Comparison of ENCODE assay signal across 10 cellular contexts in the genomic region with DNA sequence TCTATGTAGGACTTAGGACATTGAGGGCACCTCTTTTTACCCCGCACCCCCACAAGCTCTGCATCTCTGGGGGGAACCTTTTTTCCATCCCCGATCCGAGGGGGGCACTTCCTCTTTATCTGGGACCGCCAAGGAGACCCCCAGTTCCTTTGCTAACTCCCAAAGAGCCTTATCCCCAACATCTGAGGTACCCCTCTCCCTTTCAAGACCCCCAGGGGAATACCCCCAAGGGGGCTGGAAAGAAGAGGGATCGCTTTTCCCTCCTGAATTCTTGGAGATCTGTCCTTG. TPM values are rescaled to one million over a fixed set of nuclear protein-coding genes. Genes with fewer than 3 reads are reported as not detected.
DNase-seq lines count a peak whose midpoint lies in the region; ATAC-seq and TF ChIP-seq lines count a peak whose summit lies in the region.
"Had no signal": no experiment of that assay in that cellular context is flagged by ENCODE, and none has a peak within 500 bp of the region (broad histone marks: within the 10 kb centered on the region; RNA-seq: fewer than 3 reads in every experiment).

No MANE protein-coding gene starts in this region.

- no peak for TF ChIP-seq CTCF in WTC11 (IDR thresholded peaks at IDR 0.05)
- no peak for TF ChIP-seq CTCF in transverse colon (IDR thresholded peaks at IDR 0.05)

- no peak overlapping the region for H3K27ac ChIP-seq in transverse colon

- DNase-seq in activated naive CD4-positive, alpha-beta T cell treated with anti-CD3 and anti-CD28 coated beads, Interleukin-2, amount 10 ng/mL, durations not matched to agents 7 days and 5 days: no peak
- no peak for DNase-seq in activated naive CD4-positive, alpha-beta T cell treated with Interleukin-2 at 50 U/mL for 16 hours
- no peak for DNase-seq in WTC11 (ENCODE audit: low spot score)
- no peak for DNase-seq in transverse colon
- DNase-seq in NCI-H345 (lab: John Stamatoyannopoulos, UW): no peak
- DNase-seq in stimulated activated CD8-positive, alpha-beta memory T cell treated with anti-CD3 and anti-CD28 coated beads, Interleukin-4, amount 100 ng/mL, for 48 hours: no peak
- no peak for DNase-seq in left ventricle myocardium superior
- DNase-seq: NCI-H524 had no signal

- WGBS in transverse colon (ENCODE audit: low coverage in 1 of 2), 2 donors: 30 to 52% methylated on average over 2 to 5 of the region's 5 CpGs

- H3K27ac Mint-ChIP-seq in activated naive CD4-positive, alpha-beta T cell treated with anti-CD3 and anti-CD28 coated beads, Interleukin-2, amount 10 ng/mL, durations not matched to agents 7 days and 5 days: no peak overlapping the region
- no peak overlapping the region; the same call in 1 of the 2 replicates for H3K27ac Mint-ChIP-seq in WTC11

- H3K4me1 Mint-ChIP-seq in activated naive CD4-positive, alpha-beta T cell treated with anti-CD3 and anti-CD28 coated beads, Interleukin-2, amount 10 ng/mL, durations not matched to agents 7 days and 5 days: peaks cover 48% of the 10 kb centered on the region
- peaks cover 48% of the 10 kb centered on the region for H3K4me1 Mint-ChIP-seq in WTC11

- H3K4me1 ChIP-seq in transverse colon: peaks cover 10 to 47% (median 26%) of the 10 kb centered on the region in 4 donors

- H3K27me3 ChIP-seq in transverse colon: peaks cover 21% of the 10 kb centered on the region

- ATAC-seq in WTC11 (no peak), left ventricle myocardium superior (no peak)

- in situ Hi-C loops in transverse colon (cut with MboI; ENCODE audit: low pct_ligation_motif_present in 1 of 4, low pct_unique_long_range_greater_than_20kb in 1 of 4, low sequenced_read_pairs in 3 of 4): no loop called here

- peak overlapping the region; percentile 69 for H3K4me3 Mint-ChIP-seq in activated naive CD4-positive, alpha-beta T cell treated with anti-CD3 and anti-CD28 coated beads, Interleukin-2, amount 10 ng/mL, durations not matched to agents 7 days and 5 days
- H3K4me3 Mint-ChIP-seq in WTC11: peak overlapping the region; percentile 74

- no peak for TF ChIP-seq EP300 in transverse colon (IDR thresholded peaks at IDR 0.05; ENCODE audit: low read depth)

- peaks cover 5% of the 10 kb centered on the region for H3K9me3 Mint-ChIP-seq in activated naive CD4-positive, alpha-beta T cell treated with anti-CD3 and anti-CD28 coated beads, Interleukin-2, amount 10 ng/mL, durations not matched to agents 7 days and 5 days
- peaks cover 15% of the 10 kb centered on the region for H3K9me3 Mint-ChIP-seq in WTC11

- H3K9me3 ChIP-seq in iPS-18c (ENCODE audit: control insufficient read depth, insufficient read depth, low read length): peaks cover 3% of the 10 kb centered on the region
- no peaks in the 10 kb centered on the region for H3K9me3 ChIP-seq in transverse colon

- CTCF ChIA-PET in activated naive CD4-positive, alpha-beta T cell treated with anti-CD3 and anti-CD28 coated beads, Interleukin-2, amount 10 ng/mL, durations not matched to agents 7 days and 5 days (lab: Charles Lee): no interaction called here
- CTCF ChIA-PET in WTC11 (lab: Charles Lee): interaction anchor here (1.3 kb wide), 1 partner anchor 15 kb away, joined by 4 read pairs; no protein-coding TSS in a partner anchor

- peak overlapping the region; percentile 69 for H3K4me3 ChIP-seq in iPS-18c (ENCODE audit: insufficient read depth, low read depth, low read length)
- H3K4me3 ChIP-seq in transverse colon: peak overlapping the region in 3 of 4 donors; percentile 43 to 64 (median 56)

- POLR2A ChIA-PET in WTC11 (lab: Charles Lee): no interaction called here

- no peaks in the 10 kb centered on the region for H3K36me3 ChIP-seq in transverse colon

- peaks cover 77% of the 10 kb centered on the region for H3K27me3 Mint-ChIP-seq in activated naive CD4-positive, alpha-beta T cell treated with anti-CD3 and anti-CD28 coated beads, Interleukin-2, amount 10 ng/mL, durations not matched to agents 7 days and 5 days
- H3K27me3 Mint-ChIP-seq in WTC11 (ENCODE audit: low read depth): peaks cover 87% of the 10 kb centered on the region

- peaks cover 6% of the 10 kb centered on the region for H3K36me3 Mint-ChIP-seq in activated naive CD4-positive, alpha-beta T cell treated with anti-CD3 and anti-CD28 coated beads, Interleukin-2, amount 10 ng/mL, durations not matched to agents 7 days and 5 days
- peaks cover 11% of the 10 kb centered on the region for H3K36me3 Mint-ChIP-seq in WTC11

- no peak for TF ChIP-seq POLR2A in transverse colon (IDR thresholded peaks at IDR 0.05)

- intact Hi-C loops in transverse colon (cut with DNase I; ENCODE audit: low total_unique reads) (loop anchor here (10.0 kb wide), 1 partner anchor 343 kb away; no protein-coding TSS in a partner anchor), left ventricle myocardium superior (cut with micrococcal nuclease) (no loop called here)

TF ChIP-seq in WTC11, 78 proteins besides CTCF, POLR2A, EP300 and RAD21 (continues in another document):
- TF ChIP-seq MYBL2 (CRISPR knock-in tag; IDR thresholded peaks at IDR 0.05) (no peak), KAT7 (CRISPR knock-in tag; IDR thresholded peaks at IDR 0.05; ENCODE audit: borderline replicate concordance) (no peak), ZNF232 (CRISPR knock-in tag; IDR thresholded peaks at IDR 0.05) (no peak), CBFB (CRISPR knock-in tag; IDR thresholded peaks at IDR 0.05; ENCODE audit: low read depth) (no peak), EMX1 (CRISPR knock-in tag; IDR thresholded peaks at IDR 0.05) (no peak)
- TF ChIP-seq, protein P1, sequence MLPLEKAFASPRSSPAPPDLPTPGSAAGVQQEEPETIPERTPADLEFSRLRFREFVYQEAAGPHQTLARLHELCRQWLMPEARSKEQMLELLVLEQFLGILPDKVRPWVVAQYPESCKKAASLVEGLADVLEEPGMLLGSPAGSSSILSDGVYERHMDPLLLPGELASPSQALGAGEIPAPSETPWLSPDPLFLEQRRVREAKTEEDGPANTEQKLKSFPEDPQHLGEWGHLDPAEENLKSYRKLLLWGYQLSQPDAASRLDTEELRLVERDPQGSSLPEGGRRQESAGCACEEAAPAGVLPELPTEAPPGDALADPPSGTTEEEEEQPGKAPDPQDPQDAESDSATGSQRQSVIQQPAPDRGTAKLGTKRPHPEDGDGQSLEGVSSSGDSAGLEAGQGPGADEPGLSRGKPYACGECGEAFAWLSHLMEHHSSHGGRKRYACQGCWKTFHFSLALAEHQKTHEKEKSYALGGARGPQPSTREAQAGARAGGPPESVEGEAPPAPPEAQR (CRISPR knock-in tag; IDR thresholded peaks at IDR 0.05): no peak
- TF ChIP-seq, protein P2, sequence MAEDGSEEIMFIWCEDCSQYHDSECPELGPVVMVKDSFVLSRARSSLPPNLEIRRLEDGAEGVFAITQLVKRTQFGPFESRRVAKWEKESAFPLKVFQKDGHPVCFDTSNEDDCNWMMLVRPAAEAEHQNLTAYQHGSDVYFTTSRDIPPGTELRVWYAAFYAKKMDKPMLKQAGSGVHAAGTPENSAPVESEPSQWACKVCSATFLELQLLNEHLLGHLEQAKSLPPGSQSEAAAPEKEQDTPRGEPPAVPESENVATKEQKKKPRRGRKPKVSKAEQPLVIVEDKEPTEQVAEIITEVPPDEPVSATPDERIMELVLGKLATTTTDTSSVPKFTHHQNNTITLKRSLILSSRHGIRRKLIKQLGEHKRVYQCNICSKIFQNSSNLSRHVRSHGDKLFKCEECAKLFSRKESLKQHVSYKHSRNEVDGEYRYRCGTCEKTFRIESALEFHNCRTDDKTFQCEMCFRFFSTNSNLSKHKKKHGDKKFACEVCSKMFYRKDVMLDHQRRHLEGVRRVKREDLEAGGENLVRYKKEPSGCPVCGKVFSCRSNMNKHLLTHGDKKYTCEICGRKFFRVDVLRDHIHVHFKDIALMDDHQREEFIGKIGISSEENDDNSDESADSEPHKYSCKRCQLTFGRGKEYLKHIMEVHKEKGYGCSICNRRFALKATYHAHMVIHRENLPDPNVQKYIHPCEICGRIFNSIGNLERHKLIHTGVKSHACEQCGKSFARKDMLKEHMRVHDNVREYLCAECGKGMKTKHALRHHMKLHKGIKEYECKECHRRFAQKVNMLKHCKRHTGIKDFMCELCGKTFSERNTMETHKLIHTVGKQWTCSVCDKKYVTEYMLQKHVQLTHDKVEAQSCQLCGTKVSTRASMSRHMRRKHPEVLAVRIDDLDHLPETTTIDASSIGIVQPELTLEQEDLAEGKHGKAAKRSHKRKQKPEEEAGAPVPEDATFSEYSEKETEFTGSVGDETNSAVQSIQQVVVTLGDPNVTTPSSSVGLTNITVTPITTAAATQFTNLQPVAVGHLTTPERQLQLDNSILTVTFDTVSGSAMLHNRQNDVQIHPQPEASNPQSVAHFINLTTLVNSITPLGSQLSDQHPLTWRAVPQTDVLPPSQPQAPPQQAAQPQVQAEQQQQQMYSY (CRISPR knock-in tag; IDR thresholded peaks at IDR 0.05): no peak

RNA-seq across cellular contexts. Expression of a gene that starts 1.1 kb away (rescaled TPM):
- total RNA-seq in WTC11 (2021): 2.6 to 2.9 TPM (median 2.7 TPM) in 3 replicates
- total RNA-seq in transverse colon: 1 to 10 TPM in 1 of 4 donors, under 1 TPM in 1, not detected in 2; 0.95 to 2.7 TPM
- total RNA-seq in left ventricle myocardium superior: 1.0 TPM

RNA-seq across cellular contexts. Expression of a gene that starts 29.8 kb away (rescaled TPM):
- 18.5 to 33.1 TPM (median 30.2 TPM) in 3 replicates for total RNA-seq in WTC11 (2021)
- total RNA-seq in transverse colon: 1 to 10 TPM in 2 of 4 donors, under 1 TPM in 1, not detected in 1; 0.60 to 1.3 (median 1.1) TPM
- total RNA-seq in left ventricle myocardium superior: 2.8 TPM

RNA-seq across cellular contexts. Expression of a gene that starts 50.3 kb away (rescaled TPM):
- 4.3 to 6.3 TPM (median 6.1 TPM) in 3 replicates for total RNA-seq in WTC11 (2021)
- 1 to 10 TPM in 3 of 4 donors, under 1 TPM in 1; 0.40 to 7.5 (median 5.0) TPM for total RNA-seq in transverse colon
- 0.87 TPM for total RNA-seq in left ventricle myocardium superior

RNA-seq across cellular contexts. Expression of a gene that starts 59.0 kb away (rescaled TPM):
- total RNA-seq in WTC11 (2021): 1.7 to 2.1 TPM (median 1.7 TPM) in 3 replicates
- total RNA-seq in transverse colon: not detected
- not detected for total RNA-seq in left ventricle myocardium superior
- total RNA-seq: subcutaneous adipose tissue had no signal
